In genomic region chr12:70660620-70661219, GRCh38 we compare ENCODE assay signal across 10 cellular contexts. TPM values are rescaled to one million over a fixed set of nuclear protein-coding genes. Genes with fewer than 3 reads are reported as not detected.
DNase-seq lines count a peak whose midpoint lies in the region; ATAC-seq and TF ChIP-seq lines count a peak whose summit lies in the region.
"Had no signal": no experiment of that assay in that cellular context is flagged by ENCODE, and none has a peak within 500 bp of the region (broad histone marks: within the 10 kb centered on the region; RNA-seq: fewer than 3 reads in every experiment).

No MANE protein-coding gene starts in this region.

- no peaks in the 10 kb centered on the region for H3K36me3 ChIP-seq in RWPE2 (ENCODE audit: low read depth)
- H3K36me3 ChIP-seq in skeletal muscle satellite cell (ENCODE audit: insufficient read depth, low read length) = no peaks in the 10 kb centered on the region

- no peak overlapping the region for H3K4me2 ChIP-seq in skeletal muscle satellite cell (ENCODE audit: low read length)

- H3K9ac ChIP-seq in skeletal muscle satellite cell (ENCODE audit: low read depth, low read length) = peak overlapping the region; percentile 19

- H3K9me3 ChIP-seq in RWPE2 (ENCODE audit: severe bottlenecking) (no peaks in the 10 kb centered on the region), skeletal muscle satellite cell (replicated peaks; ENCODE audit: low read length) (no peaks in the 10 kb centered on the region)

- TF ChIP-seq CTCF in RWPE2 (IDR thresholded peaks at IDR 0.05; ENCODE audit: poor library complexity, severe bottlenecking) = no peak
- TF ChIP-seq CTCF in fibroblast of pulmonary artery (IDR thresholded peaks at IDR 0.05; ENCODE audit: low read length, missing control alignments) = no peak

- H3K27me3 ChIP-seq in RWPE2 (ENCODE audit: insufficient read depth, poor library complexity, severe bottlenecking) (no peaks in the 10 kb centered on the region), skeletal muscle satellite cell (ENCODE audit: control insufficient read depth, insufficient read depth, low read length) (no peaks in the 10 kb centered on the region)

- ATAC-seq in RWPE2 (ENCODE audit: low read depth) = peak; percentile 68
- ATAC-seq in GM18867 (IDR thresholded peaks at IDR 0.05; ENCODE audit: unreplicated experiment) = no peak

- H3K4me1 ChIP-seq in RWPE2 (ENCODE audit: insufficient read depth, poor library complexity, severe bottlenecking) (no peaks in the 10 kb centered on the region), skeletal muscle satellite cell (ENCODE audit: control insufficient read depth, insufficient read depth, low read length) (peaks cover 20% of the 10 kb centered on the region)

- DNase-seq in DMS 273 (lab: John Stamatoyannopoulos, UW; ENCODE audit: unreplicated experiment) (peak; percentile 3), DMS 273 treated with DMSO at 0.1 percent for 48 hours (lab: John Stamatoyannopoulos, UW) (no peak), RWPE2 (ENCODE audit: low spot score) (no peak), fibroblast of pulmonary artery (ENCODE audit: low read depth) (peak; percentile 68), NK-92 (lab: John Stamatoyannopoulos, UW; ENCODE audit: unreplicated experiment) (no peak), ecto neural progenitor cell (ENCODE audit: low spot score) (no peak)
- DNase-seq: activated CD4-positive, CD25-positive, alpha-beta regulatory T cell treated with anti-CD3 and anti-CD28 coated beads, Interleukin-2, amount 50 U/mL, for 72 hours had no signal

- H3K4me3 ChIP-seq in RWPE2 (ENCODE audit: severe bottlenecking) (no peak overlapping the region), fibroblast of pulmonary artery (replicated peaks; ENCODE audit: low read depth, low read length) (no peak overlapping the region), skeletal muscle satellite cell (ENCODE audit: low read length) (peak overlapping the region; percentile 18)

- H3K27ac ChIP-seq in RWPE2 (ENCODE audit: poor library complexity, severe bottlenecking) = no peak overlapping the region
- H3K27ac ChIP-seq: 22Rv1 had no signal

RNA-seq across cellular contexts. Expression of gene PTPRB, which starts 23.5 kb away (rescaled TPM):
- 0.22 and 1.0 TPM in 2 replicates for total RNA-seq in skeletal muscle satellite cell (2012; rRNA removed)

Comparison
In these comparisons a context has a peak if more than half of its experiments do, and no peak if none do; other contexts are left out.
1. DNase-seq: peak in DMS 273 (single experiment) and fibroblast of pulmonary artery (single experiment); none in DMS 273 treated with DMSO at 0.1 percent for 48 hours (single experiment), RWPE2 (single experiment), NK-92 (single experiment) and ecto neural progenitor cell (single experiment).